18 cellular contexts compared by ENCODE assay signal in the genomic region with DNA sequence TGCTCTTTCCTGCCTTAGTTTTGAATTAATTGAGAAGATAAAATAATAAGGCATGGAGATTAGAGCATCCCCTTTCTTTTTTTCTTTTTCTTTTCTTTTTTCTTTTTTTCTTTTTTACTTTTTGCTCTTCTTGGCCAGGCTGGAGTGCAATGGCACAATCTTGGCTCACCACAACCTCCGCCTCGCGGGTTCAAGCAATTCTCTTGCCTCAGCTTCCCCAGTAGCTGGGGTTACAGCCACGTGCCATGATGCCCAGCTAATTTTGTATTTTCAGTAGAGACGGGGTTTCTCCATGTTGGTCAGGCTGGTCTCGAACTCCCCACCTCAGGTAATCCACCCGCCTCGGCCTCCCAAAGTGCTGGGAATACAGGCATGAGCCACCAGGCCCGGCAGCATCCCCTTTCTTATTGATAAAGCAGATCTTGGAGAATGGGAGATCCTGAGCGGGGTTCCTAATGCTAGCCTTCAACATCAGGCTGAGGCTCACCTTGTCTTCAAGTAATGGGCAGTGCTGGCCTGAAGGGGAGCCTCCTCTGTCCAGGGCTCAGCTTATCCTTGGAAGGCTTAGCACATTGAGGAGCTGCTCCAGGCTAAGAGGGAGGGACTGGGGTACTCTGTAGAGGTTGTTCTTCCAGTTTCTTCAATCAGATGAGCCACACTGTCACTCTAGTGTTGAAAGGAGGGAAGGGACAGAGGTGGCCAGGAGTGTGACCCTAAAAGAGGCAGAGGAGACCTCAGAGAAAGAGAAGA. TPM values are rescaled to one million over a fixed set of nuclear protein-coding genes. Genes with fewer than 3 reads are reported as not detected.
DNase-seq lines count a peak whose midpoint lies in the region; ATAC-seq, FAIRE-seq and TF ChIP-seq lines count a peak whose summit lies in the region.
"Had no signal": no experiment of that assay in that cellular context is flagged by ENCODE, and none has a peak within 500 bp of the region (broad histone marks: within the 10 kb centered on the region; RNA-seq: fewer than 3 reads in every experiment).

No MANE protein-coding gene starts in this region.

- peaks cover 1% of the 10 kb centered on the region for H3K9me3 Mint-ChIP-seq in activated naive CD4-positive, alpha-beta T cell treated with anti-CD3 and anti-CD28 coated beads, Interleukin-2, amount 10 ng/mL, durations not matched to agents 7 days and 5 days
- H3K9me3 Mint-ChIP-seq in GM23338 (peaks cover 2% of the 10 kb centered on the region; the same call in 1 of the 3 replicates), astrocyte (ENCODE audit: unreplicated experiment) (peaks cover 4% of the 10 kb centered on the region)
- H3K9me3 Mint-ChIP-seq: CD8-positive, alpha-beta T cell had no signal

- H3K36me3 ChIP-seq in GM23338 (ENCODE audit: insufficient read depth) (no peaks in the 10 kb centered on the region), astrocyte (ENCODE audit: insufficient read depth, low read length) (no peaks in the 10 kb centered on the region), osteoblast (ENCODE audit: insufficient read depth, low read length) (no peaks in the 10 kb centered on the region)
- H3K36me3 ChIP-seq: BLaER1 treated with 17β-estradiol and CSF1 and Interleukin-3, amounts not matched to agents 10 nM and 100 nM had no signal

- H3K9me3 ChIP-seq in astrocyte (ENCODE audit: insufficient read depth, low read depth, low read length) = no peaks in the 10 kb centered on the region
- H3K9me3 ChIP-seq in osteoblast (ENCODE audit: low read depth, low read length) = no peaks in the 10 kb centered on the region

- no peak for DNase-seq in activated naive CD4-positive, alpha-beta T cell treated with anti-CD3 and anti-CD28 coated beads, Interleukin-2, amount 10 ng/mL, durations not matched to agents 7 days and 5 days
- DNase-seq in activated naive CD4-positive, alpha-beta T cell (lab: John Stamatoyannopoulos, UW) = no peak
- DNase-seq in GM23338 (ENCODE audit: low spot score) (no peak), astrocyte (ENCODE audit: low read depth) (no peak), osteoblast (ENCODE audit: insufficient read length, low spot score, missing footprints) (no peak), SW480 (ENCODE audit: low spot score) (no peak), caudate nucleus (lab: John Stamatoyannopoulos, UW) (no peak)
- DNase-seq: GOT3, KG1, MV-4-11, NCI-H2107, NCI-H524 had no signal

- no peak for FAIRE-seq in astrocyte (lab: Jason Lieb, UNC)
- FAIRE-seq: GM12878, GM19239 had no signal

- H4K20me1 ChIP-seq in GM23338 (replicated peaks; ENCODE audit: insufficient read depth) (no peaks in the 10 kb centered on the region), astrocyte (ENCODE audit: insufficient read depth, low read length) (no peaks in the 10 kb centered on the region), osteoblast (ENCODE audit: insufficient read depth, low read length) (no peaks in the 10 kb centered on the region)
- H4K20me1 ChIP-seq: BLaER1 treated with 17β-estradiol and CSF1 and Interleukin-3, amounts not matched to agents 10 nM and 100 nM had no signal

- peaks cover 28% of the 10 kb centered on the region for H3K4me1 Mint-ChIP-seq in activated naive CD4-positive, alpha-beta T cell treated with anti-CD3 and anti-CD28 coated beads, Interleukin-2, amount 10 ng/mL, durations not matched to agents 7 days and 5 days
- H3K4me1 Mint-ChIP-seq in GM23338 (peaks cover 10% of the 10 kb centered on the region), astrocyte (ENCODE audit: low read depth, unreplicated experiment) (peaks cover 32% of the 10 kb centered on the region)

- H3K27me3 ChIP-seq in GM23338 (ENCODE audit: insufficient read depth) (no peaks in the 10 kb centered on the region), astrocyte (ENCODE audit: insufficient read depth, low read length) (no peaks in the 10 kb centered on the region), osteoblast (ENCODE audit: insufficient read depth, low read length) (no peaks in the 10 kb centered on the region)
- H3K27me3 ChIP-seq: BLaER1 treated with 17β-estradiol and CSF1 and Interleukin-3, amounts not matched to agents 10 nM and 100 nM had no signal

- no peaks in the 10 kb centered on the region for H3K79me2 ChIP-seq in GM23338 (replicated peaks; ENCODE audit: insufficient read depth)
- no peaks in the 10 kb centered on the region for H3K79me2 ChIP-seq in astrocyte (ENCODE audit: insufficient read depth, low read length)
- no peaks in the 10 kb centered on the region for H3K79me2 ChIP-seq in osteoblast (ENCODE audit: insufficient read depth, low read length)

- no peak overlapping the region for H3K4me3 Mint-ChIP-seq in activated naive CD4-positive, alpha-beta T cell treated with anti-CD3 and anti-CD28 coated beads, Interleukin-2, amount 10 ng/mL, durations not matched to agents 7 days and 5 days
- H3K4me3 Mint-ChIP-seq in GM23338 = no peak overlapping the region
- H3K4me3 Mint-ChIP-seq in astrocyte (ENCODE audit: unreplicated experiment) = no peak overlapping the region
- H3K4me3 Mint-ChIP-seq: CD8-positive, alpha-beta T cell had no signal

- 0 out of 2 replicates have a peak, but pooled peaks cover 4% of the 10 kb centered on the region for H3F3A ChIP-seq in GM23338 (replicated peaks; ENCODE audit: low read depth)

- no peaks in the 10 kb centered on the region for H3K36me3 Mint-ChIP-seq in activated naive CD4-positive, alpha-beta T cell treated with anti-CD3 and anti-CD28 coated beads, Interleukin-2, amount 10 ng/mL, durations not matched to agents 7 days and 5 days
- H3K36me3 Mint-ChIP-seq in GM23338 (ENCODE audit: low read depth) = peaks cover 16% of the 10 kb centered on the region; the same call in 2 of the 3 replicates
- no peaks in the 10 kb centered on the region for H3K36me3 Mint-ChIP-seq in astrocyte (ENCODE audit: low read depth, unreplicated experiment)
- H3K36me3 Mint-ChIP-seq: CD8-positive, alpha-beta T cell had no signal

- no peak overlapping the region for H3K27ac ChIP-seq in GM23338 (ENCODE audit: low read depth)
- H3K27ac ChIP-seq in astrocyte (ENCODE audit: low read depth, low read length) = peak overlapping the region; percentile 100
- H3K27ac ChIP-seq in osteoblast (ENCODE audit: low read depth, low read length) = peak overlapping the region; percentile 99
- no peak overlapping the region for H3K27ac ChIP-seq in caudate nucleus (ENCODE audit: low read depth, low read length)
- H3K27ac ChIP-seq: BLaER1 treated with 17β-estradiol and CSF1 and Interleukin-3, amounts not matched to agents 10 nM and 100 nM had no signal

- peak overlapping the region; percentile 38 for H3K27ac Mint-ChIP-seq in activated naive CD4-positive, alpha-beta T cell treated with anti-CD3 and anti-CD28 coated beads, Interleukin-2, amount 10 ng/mL, durations not matched to agents 7 days and 5 days
- H3K27ac Mint-ChIP-seq in GM23338 (0 out of 2 replicates have a peak overlapping the region, but pooled peaks have one; percentile 51), astrocyte (ENCODE audit: unreplicated experiment) (no peak overlapping the region)
- H3K27ac Mint-ChIP-seq: CD8-positive, alpha-beta T cell had no signal

- H3K4me2 ChIP-seq in GM23338 = no peak overlapping the region
- peak overlapping the region; percentile 54 for H3K4me2 ChIP-seq in astrocyte (ENCODE audit: low read length)
- H3K4me2 ChIP-seq in osteoblast (ENCODE audit: insufficient read depth, low read length) = no peak overlapping the region
- H3K4me2 ChIP-seq: BLaER1 treated with 17β-estradiol and CSF1 and Interleukin-3, amounts not matched to agents 10 nM and 100 nM had no signal

- TF ChIP-seq CTCF in GM23338 (conservative IDR thresholded peaks at IDR 0.05; ENCODE audit: low read depth in 2 of 2) (no peak), astrocyte (IDR thresholded peaks at IDR 0.05; ENCODE audit: insufficient read depth, low read depth, low read length) (no peak), osteoblast (IDR thresholded peaks at IDR 0.05; ENCODE audit: extremely low read depth, low read depth, low read length) (no peak)

- H3K4me3 ChIP-seq in GM23338 = no peak overlapping the region
- no peak overlapping the region for H3K4me3 ChIP-seq in astrocyte (ENCODE audit: insufficient read depth, low read depth, low read length)
- no peak overlapping the region for H3K4me3 ChIP-seq in osteoblast (ENCODE audit: insufficient read depth, low read length)
- H3K4me3 ChIP-seq: BLaER1 treated with 17β-estradiol and CSF1 and Interleukin-3, amounts not matched to agents 10 nM and 100 nM; GM12878 had no signal

- H2AFZ ChIP-seq in GM23338 (no peak overlapping the region), astrocyte (ENCODE audit: low read depth, low read length) (no peak overlapping the region), osteoblast (ENCODE audit: low read length) (no peak overlapping the region)

- peaks cover 38% of the 10 kb centered on the region for H3K27me3 Mint-ChIP-seq in activated naive CD4-positive, alpha-beta T cell treated with anti-CD3 and anti-CD28 coated beads, Interleukin-2, amount 10 ng/mL, durations not matched to agents 7 days and 5 days
- H3K27me3 Mint-ChIP-seq in GM23338 (ENCODE audit: insufficient read depth, low read depth, poor library complexity) = peaks cover 6% of the 10 kb centered on the region
- H3K27me3 Mint-ChIP-seq in astrocyte (ENCODE audit: low read depth, unreplicated experiment) = no peaks in the 10 kb centered on the region

- H3K9ac ChIP-seq in astrocyte (ENCODE audit: low read length) = peak overlapping the region; percentile 64
- H3K9ac ChIP-seq: BLaER1 treated with 17β-estradiol and CSF1 and Interleukin-3, amounts not matched to agents 10 nM and 100 nM had no signal

- peak; percentile 38 for ATAC-seq in GM23338
- no peak for ATAC-seq in HG02571 (IDR thresholded peaks at IDR 0.05; ENCODE audit: unreplicated experiment)

- H3K4me1 ChIP-seq in GM23338 (ENCODE audit: insufficient read depth) = peaks cover 3% of the 10 kb centered on the region
- peaks cover 53% of the 10 kb centered on the region for H3K4me1 ChIP-seq in astrocyte (ENCODE audit: insufficient read depth, low read length)
- peaks cover 52% of the 10 kb centered on the region for H3K4me1 ChIP-seq in osteoblast (ENCODE audit: insufficient read depth, low read length)

- no peaks in the 10 kb centered on the region for H3K9me2 ChIP-seq in GM23338 (ENCODE audit: insufficient read depth)

- CTCF ChIA-PET in activated naive CD4-positive, alpha-beta T cell treated with anti-CD3 and anti-CD28 coated beads, Interleukin-2, amount 10 ng/mL, durations not matched to agents 7 days and 5 days (lab: Charles Lee) = interaction anchor here (1.5 to 9.4 kb wide), 4 partner anchors 9 to 53 kb away, joined by 3 to 257 read pairs (median 20); a partner anchor contains a TSS

RNA-seq across cellular contexts. Expression of a gene that starts 27.9 kb away (rescaled TPM):
- total RNA-seq in GM23338 (2014; rRNA removed; shearing (Covaris generic)) = 30.7 and 39.3 TPM in 2 replicates
- 49.8 and 51.3 TPM in 2 replicates for polyA plus RNA-seq in GM23338 (2016; fragmentation: Nextera tagmentation; extraction: Ambion mirVana)
- 1.2 and 1.9 TPM in 2 replicates for total RNA-seq in astrocyte
- 1.8 and 2.2 TPM in 2 replicates for total RNA-seq in osteoblast

RNA-seq across cellular contexts. Expression of a gene that starts 41.4 kb away (rescaled TPM):
- 15.2 and 15.9 TPM in 2 replicates for total RNA-seq in GM23338 (2014; rRNA removed; shearing (Covaris generic))
- polyA plus RNA-seq in GM23338 (2016; fragmentation: Nextera tagmentation; extraction: Ambion mirVana) = 6.4 and 6.9 TPM in 2 replicates
- 21.7 and 21.9 TPM in 2 replicates for total RNA-seq in astrocyte
- total RNA-seq in osteoblast = 14.8 and 16.5 TPM in 2 replicates

RNA-seq across cellular contexts. Expression of a gene that starts 42.2 kb away (rescaled TPM):
- 52.5 and 75.3 TPM in 2 replicates for total RNA-seq in GM23338 (2014; rRNA removed; shearing (Covaris generic))
- polyA plus RNA-seq in GM23338 (2016; fragmentation: Nextera tagmentation; extraction: Ambion mirVana) = 182 and 204 TPM in 2 replicates
- total RNA-seq in astrocyte (127 and 131 TPM in 2 replicates), osteoblast (149 and 177 TPM in 2 replicates)

RNA-seq across cellular contexts. Expression of a gene that starts 56.8 kb away (rescaled TPM):
- 0.39 and 0.63 TPM in 2 replicates for total RNA-seq in GM23338 (2014; rRNA removed; shearing (Covaris generic))
- polyA plus RNA-seq in GM23338 (2016; fragmentation: Nextera tagmentation; extraction: Ambion mirVana) = 0.24 and 0.89 TPM in 2 replicates
- total RNA-seq in astrocyte = 0.82 and 0.86 TPM in 2 replicates
- total RNA-seq in osteoblast = 0.36 and 0.59 TPM in 2 replicates
- total RNA-seq: Calu3; CD8-positive, alpha-beta T cell had no signal

Comparison
In these comparisons a context has a peak if more than half of its experiments do, and no peak if none do; other contexts are left out.
1. H3K27ac ChIP-seq: peak in astrocyte (single experiment) and osteoblast (single experiment); none in GM23338 (single experiment) and caudate nucleus (single experiment).
2. RNA of a gene that starts 27.9 kb away (total RNA-seq): 30.7 to 39.3 TPM in GM23338; 1.8 to 2.2 TPM in osteoblast and 1.2 to 1.9 TPM in astrocyte; every median in the first group is over 10 times any median in the second.